1 cellular context compared by ENCODE assay signal in genomic region chr1:7152655-7153054, GRCh38.
TF ChIP-seq lines count a peak whose summit lies in the region.

No MANE protein-coding gene starts in this region.

TF ChIP-seq in SK-N-SH treated with all-trans-retinoic acid at 6 μM for 48 hours, 23 proteins besides CTCF, POLR2A, EP300 and RAD21 (continued from another document):
- no peak for TF ChIP-seq PATZ1 (CRISPR knock-in tag; IDR thresholded peaks at IDR 0.05; ENCODE audit: borderline replicate concordance)
- no peak for TF ChIP-seq ZFP3 (CRISPR knock-in tag; IDR thresholded peaks at IDR 0.05)
- TF ChIP-seq SNAI2 (CRISPR knock-in tag; IDR thresholded peaks at IDR 0.05) = no peak
- no peak for TF ChIP-seq TOX (CRISPR knock-in tag; IDR thresholded peaks at IDR 0.05; ENCODE audit: borderline replicate concordance)
- TF ChIP-seq ZC3H10 (CRISPR knock-in tag; IDR thresholded peaks at IDR 0.05) = no peak
- TF ChIP-seq GLIS3 (CRISPR knock-in tag; IDR thresholded peaks at IDR 0.05) = no peak
- TF ChIP-seq ZFP30 (CRISPR knock-in tag; IDR thresholded peaks at IDR 0.05) = no peak
- no peak for TF ChIP-seq RARB (CRISPR knock-in tag; IDR thresholded peaks at IDR 0.05)
- no peak; the same call in 1 of the 2 replicates for TF ChIP-seq TCF4 (CRISPR knock-in tag; IDR thresholded peaks at IDR 0.05; ENCODE audit: borderline replicate concordance)
- no peak for TF ChIP-seq TSHZ2 (CRISPR knock-in tag; IDR thresholded peaks at IDR 0.05)
- TF ChIP-seq OSR1 (CRISPR knock-in tag; IDR thresholded peaks at IDR 0.05) = no peak
- no peak for TF ChIP-seq CSDC2 (CRISPR knock-in tag; IDR thresholded peaks at IDR 0.05)
